Comparison of ENCODE assay signal across 31 cellular contexts in the genomic region with DNA sequence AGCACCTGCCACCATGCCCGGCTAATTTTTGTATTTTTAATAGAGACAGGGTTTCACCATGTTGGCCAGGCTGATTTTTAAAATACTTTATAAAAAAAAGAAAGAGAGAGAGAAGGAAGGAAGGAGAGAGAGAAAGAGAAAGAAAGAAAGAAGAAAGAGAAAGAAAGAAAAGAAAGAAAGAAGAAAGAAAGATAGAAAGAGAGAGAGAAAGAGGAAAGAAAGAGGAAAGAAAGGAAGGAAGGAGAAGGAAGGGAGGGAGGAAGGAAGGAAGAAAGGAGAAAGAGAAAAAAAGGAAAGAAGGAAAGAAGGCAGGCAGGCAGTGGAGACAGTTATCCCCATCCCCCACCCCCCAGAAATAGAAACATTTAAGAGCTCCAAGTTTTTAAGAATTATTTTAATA.
"Had no signal": no experiment of that assay in that cellular context is flagged by ENCODE, and none has a peak within 500 bp of the region (broad histone marks: within the 10 kb centered on the region; RNA-seq: fewer than 3 reads in every experiment).

No MANE protein-coding gene starts in this region.

- H3K4me2 ChIP-seq: hepatocyte had no signal

- H3K79me2 ChIP-seq: hepatocyte had no signal

- H3K36me3 ChIP-seq: brain microvascular endothelial cell, gastroesophageal sphincter, thyroid gland, upper lobe of left lung, vagina had no signal

- H3K27ac ChIP-seq: brain microvascular endothelial cell, gastroesophageal sphincter, hepatocyte, thyroid gland, upper lobe of left lung, vagina had no signal

- H2AFZ ChIP-seq: hepatocyte had no signal

- H3K27ac Mint-ChIP-seq: activated CD4-positive, alpha-beta T cell treated with anti-CD3 and anti-CD28 coated beads for 36 hours; activated CD8-positive, alpha-beta memory T cell treated with anti-CD3 and anti-CD28 coated beads, Interleukin-2, amount 10 ng/mL, durations not matched to agents 7 days and 5 days; activated CD8-positive, alpha-beta T cell treated with anti-CD3 and anti-CD28 coated beads, Interleukin-2, amount 10 ng/mL, durations not matched to agents 7 days and 5 days; activated naive CD4-positive, alpha-beta T cell treated with anti-CD3 and anti-CD28 coated beads, Interleukin-2, amount 10 ng/mL, durations not matched to agents 7 days and 5 days; activated naive CD8-positive, alpha-beta T cell treated with anti-CD3 and anti-CD28 coated beads, Interleukin-2, amount 10 ng/mL, durations not matched to agents 7 days and 5 days; stimulated activated effector memory CD8-positive, alpha-beta T cell treated with anti-CD3 and anti-CD28 coated beads, Interleukin-12 subunit alpha, Interleukin-12 subunit beta, amount 100 ng/mL, for 72 hours; T-helper 2 cell treated with Interferon-gamma antibody and Interleukin-4, amounts not matched to agents 5 μg/mL and 100 μg/mL, for 36 hours had no signal

- H3K4me3 ChIP-seq: gastroesophageal sphincter, hepatocyte, skin epidermis, thyroid gland, upper lobe of left lung, vagina had no signal

- ATAC-seq: activated CD4-positive, alpha-beta T cell treated with anti-CD3 and anti-CD28 coated beads for 36 hours; activated CD8-positive, alpha-beta memory T cell treated with anti-CD3 and anti-CD28 coated beads, Interleukin-2, amount 10 ng/mL, durations not matched to agents 7 days and 5 days; activated CD8-positive, alpha-beta T cell treated with anti-CD3 and anti-CD28 coated beads, Interleukin-2, amount 10 ng/mL, durations not matched to agents 7 days and 5 days; effector memory CD8-positive, alpha-beta T cell; gastroesophageal sphincter; left ventricle myocardium superior; naive thymus-derived CD4-positive, alpha-beta T cell; sciatic nerve; stimulated activated effector memory CD8-positive, alpha-beta T cell treated with anti-CD3 and anti-CD28 coated beads, Interleukin-12 subunit alpha, Interleukin-12 subunit beta, amount 100 ng/mL, for 72 hours; stimulated activated naive CD8-positive, alpha-beta T cell treated with anti-CD3 and anti-CD28 coated beads, Interleukin-15, amount 100 ng/mL, for 72 hours had no signal

- H3K27me3 Mint-ChIP-seq: activated CD4-positive, alpha-beta T cell treated with anti-CD3 and anti-CD28 coated beads for 36 hours; activated CD8-positive, alpha-beta memory T cell treated with anti-CD3 and anti-CD28 coated beads, Interleukin-2, amount 10 ng/mL, durations not matched to agents 7 days and 5 days; effector memory CD8-positive, alpha-beta T cell; naive thymus-derived CD4-positive, alpha-beta T cell; stimulated activated naive CD8-positive, alpha-beta T cell treated with anti-CD3 and anti-CD28 coated beads, Interleukin-15, amount 100 ng/mL, for 72 hours had no signal

- H3K4me3 Mint-ChIP-seq: activated CD4-positive, alpha-beta T cell treated with anti-CD3 and anti-CD28 coated beads for 36 hours; activated CD8-positive, alpha-beta memory T cell treated with anti-CD3 and anti-CD28 coated beads, Interleukin-2, amount 10 ng/mL, durations not matched to agents 7 days and 5 days; activated CD8-positive, alpha-beta T cell treated with anti-CD3 and anti-CD28 coated beads, Interleukin-2, amount 10 ng/mL, durations not matched to agents 7 days and 5 days; activated naive CD4-positive, alpha-beta T cell treated with anti-CD3 and anti-CD28 coated beads, Interleukin-2, amount 10 ng/mL, durations not matched to agents 7 days and 5 days; activated naive CD8-positive, alpha-beta T cell treated with anti-CD3 and anti-CD28 coated beads, Interleukin-2, amount 10 ng/mL, durations not matched to agents 7 days and 5 days; effector memory CD8-positive, alpha-beta T cell; naive thymus-derived CD4-positive, alpha-beta T cell; stimulated activated effector memory CD8-positive, alpha-beta T cell treated with anti-CD3 and anti-CD28 coated beads, Interleukin-12 subunit alpha, Interleukin-12 subunit beta, amount 100 ng/mL, for 72 hours; stimulated activated naive CD8-positive, alpha-beta T cell treated with anti-CD3 and anti-CD28 coated beads, Interleukin-15, amount 100 ng/mL, for 72 hours; T-helper 2 cell treated with Interferon-gamma antibody and Interleukin-4, amounts not matched to agents 5 μg/mL and 100 μg/mL, for 36 hours had no signal

- H3K27me3 ChIP-seq: brain microvascular endothelial cell, gastroesophageal sphincter, hepatocyte, thyroid gland, upper lobe of left lung, vagina had no signal

- DNase-seq: activated CD4-positive, alpha-beta T cell treated with anti-CD3 and anti-CD28 coated beads for 36 hours; activated CD4-positive, CD25-positive, alpha-beta regulatory T cell; activated CD8-positive, alpha-beta memory T cell treated with anti-CD3 and anti-CD28 coated beads, Interleukin-2, amount 10 ng/mL, durations not matched to agents 7 days and 5 days; activated CD8-positive, alpha-beta T cell treated with anti-CD3 and anti-CD28 coated beads, Interleukin-2, amount 10 ng/mL, durations not matched to agents 7 days and 5 days; activated gamma-delta T cell; activated naive CD4-positive, alpha-beta T cell treated with anti-CD3 and anti-CD28 coated beads, Interleukin-2, amount 10 ng/mL, durations not matched to agents 7 days and 5 days; activated naive CD8-positive, alpha-beta T cell treated with anti-CD3 and anti-CD28 coated beads, Interleukin-2, amount 10 ng/mL, durations not matched to agents 7 days and 5 days; amniotic stem cell; brain microvascular endothelial cell; cortex of kidney; effector memory CD8-positive, alpha-beta T cell; erythroblast; islet precursor cell; left ventricle myocardium superior; midbrain; naive thymus-derived CD4-positive, alpha-beta T cell; stimulated activated CD4-positive, alpha-beta T cell treated with anti-CD3 and anti-CD28 coated beads, Interleukin-12 subunit alpha, Interleukin-12 subunit beta, amount 100 ng/mL, for 4 hours; stimulated activated CD4-positive, alpha-beta T cell treated with anti-CD3 and anti-CD28 coated beads, Interleukin-4, amount 100 ng/mL, for 24 hours; stimulated activated naive CD8-positive, alpha-beta T cell treated with anti-CD3 and anti-CD28 coated beads, Interleukin-15, amount 100 ng/mL, for 72 hours; substantia nigra; T-helper 1 cell; thyroid gland; upper lobe of left lung had no signal

- H3K36me3 Mint-ChIP-seq: activated CD8-positive, alpha-beta memory T cell treated with anti-CD3 and anti-CD28 coated beads, Interleukin-2, amount 10 ng/mL, durations not matched to agents 7 days and 5 days; activated naive CD4-positive, alpha-beta T cell treated with anti-CD3 and anti-CD28 coated beads, Interleukin-2, amount 10 ng/mL, durations not matched to agents 7 days and 5 days; activated naive CD8-positive, alpha-beta T cell treated with anti-CD3 and anti-CD28 coated beads, Interleukin-2, amount 10 ng/mL, durations not matched to agents 7 days and 5 days; naive thymus-derived CD4-positive, alpha-beta T cell had no signal

- H3K9me3 ChIP-seq: gastroesophageal sphincter, thyroid gland, upper lobe of left lung, vagina had no signal

- H3K9me3 Mint-ChIP-seq: activated naive CD4-positive, alpha-beta T cell treated with anti-CD3 and anti-CD28 coated beads, Interleukin-2, amount 10 ng/mL, durations not matched to agents 7 days and 5 days; effector memory CD8-positive, alpha-beta T cell; naive thymus-derived CD4-positive, alpha-beta T cell; stimulated activated effector memory CD8-positive, alpha-beta T cell treated with anti-CD3 and anti-CD28 coated beads, Interleukin-12 subunit alpha, Interleukin-12 subunit beta, amount 100 ng/mL, for 72 hours; stimulated activated naive CD8-positive, alpha-beta T cell treated with anti-CD3 and anti-CD28 coated beads, Interleukin-15, amount 100 ng/mL, for 72 hours; T-helper 2 cell treated with Interferon-gamma antibody and Interleukin-4, amounts not matched to agents 5 μg/mL and 100 μg/mL, for 36 hours had no signal

- FAIRE-seq: astrocyte had no signal
